In the genomic region with DNA sequence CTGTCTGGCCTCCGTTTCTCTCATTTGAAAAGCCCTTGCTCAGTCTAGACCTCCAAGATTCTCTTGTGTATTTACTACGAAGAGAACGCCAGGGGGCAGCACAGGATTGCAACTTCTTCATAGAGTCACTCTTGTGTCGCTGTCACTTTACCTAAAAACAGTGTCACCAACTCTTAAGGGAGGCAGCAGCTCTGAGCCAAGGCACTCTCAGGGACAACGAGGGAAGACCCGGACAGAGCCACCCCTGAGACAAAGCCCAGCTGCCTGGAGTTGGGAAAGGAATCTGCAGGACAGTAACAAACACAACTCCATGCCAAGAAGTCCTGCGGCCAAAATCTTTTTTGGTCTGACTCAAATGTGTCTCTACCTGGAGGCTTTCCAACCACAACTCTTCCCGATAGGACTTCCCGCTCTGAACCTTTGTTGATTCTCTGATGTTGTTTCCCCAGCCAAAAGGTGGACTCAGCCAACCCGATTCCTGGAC, we compare ENCODE assay signal across 8 cellular contexts. TPM values are rescaled to one million over a fixed set of nuclear protein-coding genes. Genes with fewer than 3 reads are reported as not detected.
DNase-seq lines count a peak whose midpoint lies in the region; ATAC-seq lines count a peak whose summit lies in the region.

No MANE protein-coding gene starts in this region.

- H4K8ac ChIP-seq in mesendoderm (ENCODE audit: low read depth, low read length) = no peak overlapping the region

- H2BK5ac ChIP-seq in mesendoderm (ENCODE audit: low read length) = no peak overlapping the region

- H3K4me1 ChIP-seq in mesendoderm (ENCODE audit: control insufficient read depth, low read depth, low read length) = no peaks in the 10 kb centered on the region

- no peak overlapping the region for H4K5ac ChIP-seq in mesendoderm (ENCODE audit: low read length)

- H3K9me3 Mint-ChIP-seq in activated CD4-positive, alpha-beta memory T cell treated with anti-CD3 and anti-CD28 coated beads for 36 hours = no peaks in the 10 kb centered on the region

- H2AK5ac ChIP-seq in mesendoderm (ENCODE audit: low read length) = no peak overlapping the region

- CTCF ChIA-PET in activated CD4-positive, alpha-beta memory T cell treated with anti-CD3 and anti-CD28 coated beads for 36 hours (lab: Charles Lee) = interaction anchor here (0.6 to 7.4 kb wide), 33 partner anchors 8 to 682 kb away, joined by 3 to 117 read pairs (median 5); partner anchors contain the start of genes ENDOU, RAPGEF3, SLC48A1 and TMEM106C

- no peak overlapping the region for H3K4me3 ChIP-seq in mesendoderm (ENCODE audit: low read length)

- H3K27me3 ChIP-seq in mesendoderm (ENCODE audit: insufficient read depth, low read length, poor library complexity) = no peaks in the 10 kb centered on the region

- H3K4ac ChIP-seq in mesendoderm (ENCODE audit: low read depth, low read length) = no peak overlapping the region

- H3K79me2 ChIP-seq in mesendoderm (ENCODE audit: control insufficient read depth, insufficient read depth, low read length) = no peaks in the 10 kb centered on the region

- intact Hi-C loops in activated CD4-positive, alpha-beta memory T cell treated with anti-CD3 and anti-CD28 coated beads for 36 hours (cut with micrococcal nuclease) = loop anchor here (1.0 kb wide), 5 partner anchors 27 to 442 kb away; partner anchors contain the start of gene ASB8

- peak overlapping the region; percentile 47 for H3K27ac Mint-ChIP-seq in activated CD4-positive, alpha-beta memory T cell treated with anti-CD3 and anti-CD28 coated beads for 36 hours

- POLR2A ChIA-PET in activated CD4-positive, alpha-beta memory T cell treated with anti-CD3 and anti-CD28 coated beads for 36 hours (lab: Charles Lee) = interaction anchor here (1.1 to 1.2 kb wide), 2 partner anchors 64 to 92 kb away, joined by 3 to 4 read pairs; no protein-coding TSS in a partner anchor

- ATAC-seq in GM19023 (IDR thresholded peaks at IDR 0.05; ENCODE audit: unreplicated experiment) = peak; percentile 83
- peak; percentile 52 for ATAC-seq in HG03558 (IDR thresholded peaks at IDR 0.05; ENCODE audit: extremely low read depth, unreplicated experiment)

- H2BK15ac ChIP-seq in mesendoderm (replicated peaks; ENCODE audit: low read depth) = no peak overlapping the region

- no peaks in the 10 kb centered on the region for H3K79me1 ChIP-seq in mesendoderm (ENCODE audit: low read length)

- WGBS in mesendoderm (ENCODE audit: extremely low coverage, insufficient coverage, low lambda C conversion rate) = no CpG with 5 or more reads among the region's 10 CpGs

- no peak overlapping the region for H3K23ac ChIP-seq in mesendoderm (ENCODE audit: low read length)

- H3K9ac ChIP-seq in mesendoderm (ENCODE audit: low read length) = no peak overlapping the region

- H3K36me3 Mint-ChIP-seq in activated CD4-positive, alpha-beta memory T cell treated with anti-CD3 and anti-CD28 coated beads for 36 hours = no peaks in the 10 kb centered on the region

- H3K27me3 Mint-ChIP-seq in activated CD4-positive, alpha-beta memory T cell treated with anti-CD3 and anti-CD28 coated beads for 36 hours = no peaks in the 10 kb centered on the region

- no peak overlapping the region for H2BK120ac ChIP-seq in mesendoderm (ENCODE audit: low read depth, low read length)

- H3K4me2 ChIP-seq in mesendoderm (ENCODE audit: low read length) = no peak overlapping the region

- H3K27ac ChIP-seq in mesendoderm (ENCODE audit: low read depth, low read length) = no peak overlapping the region

- H3K4me1 Mint-ChIP-seq in activated CD4-positive, alpha-beta memory T cell treated with anti-CD3 and anti-CD28 coated beads for 36 hours (ENCODE audit: low read depth) = peaks cover 16% of the 10 kb centered on the region

- H3K4me3 Mint-ChIP-seq in activated CD4-positive, alpha-beta memory T cell treated with anti-CD3 and anti-CD28 coated beads for 36 hours = no peak overlapping the region

- H3K18ac ChIP-seq in mesendoderm (ENCODE audit: low read length) = no peak overlapping the region

- no peaks in the 10 kb centered on the region for H3K36me3 ChIP-seq in mesendoderm (ENCODE audit: control insufficient read depth, insufficient read depth, low read length)

- no peak overlapping the region for H3K56ac ChIP-seq in mesendoderm (ENCODE audit: low read length)

- DNase-seq in AG08396 (ENCODE audit: low spot score) (peak; percentile 46), NCI-H774 (lab: John Stamatoyannopoulos, UW) (peak; percentile 85), mesendoderm (peak; percentile 89)
- peak; percentile 85 for DNase-seq in activated CD4-positive, alpha-beta memory T cell treated with anti-CD3 and anti-CD28 coated beads for 36 hours
- DNase-seq in effector CD8-positive, alpha-beta T cell (lab: John Stamatoyannopoulos, UW) = peak; percentile 67
- peak; percentile 38 to 66 for DNase-seq in stimulated activated CD8-positive, alpha-beta memory T cell treated with anti-CD3 and anti-CD28 coated beads, Interleukin-15, amount 100 ng/mL, for 4 hours (ENCODE audit: low read depth in 2 of 2)

RNA-seq across cellular contexts. Expression of gene RPAP3, which starts 9.6 kb away (rescaled TPM):
- total RNA-seq in activated CD4-positive, alpha-beta memory T cell treated with anti-CD3 and anti-CD28 coated beads for 36 hours = 10 to 100 TPM; 49.4 to 50.2 TPM
- 56.4 TPM for polyA plus RNA-seq in mesendoderm (2013, experiment 1 of 2)
- 57.0 TPM for polyA plus RNA-seq in mesendoderm (2013, experiment 2 of 2)

RNA-seq across cellular contexts. Expression of gene ENDOU, which starts 9.9 kb away (rescaled TPM):
- total RNA-seq in activated CD4-positive, alpha-beta memory T cell treated with anti-CD3 and anti-CD28 coated beads for 36 hours = not detected
- polyA plus RNA-seq in mesendoderm (2013, experiment 1 of 2) = 0.04 TPM
- 0.03 TPM for polyA plus RNA-seq in mesendoderm (2013, experiment 2 of 2)

RNA-seq across cellular contexts. Expression of gene RAPGEF3, which starts 43.2 kb away (rescaled TPM):
- 1 to 10 TPM; 2.1 to 2.5 TPM for total RNA-seq in activated CD4-positive, alpha-beta memory T cell treated with anti-CD3 and anti-CD28 coated beads for 36 hours
- polyA plus RNA-seq in mesendoderm (2013, experiment 1 of 2) = 7.8 TPM
- 7.4 TPM for polyA plus RNA-seq in mesendoderm (2013, experiment 2 of 2)

RNA-seq across cellular contexts. Expression of gene SLC48A1, which starts 57.6 kb away (rescaled TPM):
- 10 to 100 TPM; 13.7 to 16.2 TPM for total RNA-seq in activated CD4-positive, alpha-beta memory T cell treated with anti-CD3 and anti-CD28 coated beads for 36 hours
- 9.6 TPM for polyA plus RNA-seq in mesendoderm (2013, experiment 1 of 2)
- 9.2 TPM for polyA plus RNA-seq in mesendoderm (2013, experiment 2 of 2)
